18 cellular contexts compared by ENCODE assay signal in genomic region chr3:13057641-13058040, GRCh38. TPM values are rescaled to one million over a fixed set of nuclear protein-coding genes. Genes with fewer than 3 reads are reported as not detected.
DNase-seq lines count a peak whose midpoint lies in the region; ATAC-seq and TF ChIP-seq lines count a peak whose summit lies in the region.
"Had no signal": no experiment of that assay in that cellular context is flagged by ENCODE, and none has a peak within 500 bp of the region (broad histone marks: within the 10 kb centered on the region; RNA-seq: fewer than 3 reads in every experiment).

No MANE protein-coding gene starts in this region.

- peak; percentile 7 for DNase-seq in NCI-H2107 treated with DMSO at 0.1 percent for 48 hours (lab: John Stamatoyannopoulos, UW; ENCODE audit: unreplicated experiment)
- no peak for DNase-seq in NCI-H2107 (lab: John Stamatoyannopoulos, UW)
- DNase-seq in NCI-H146 treated with DMSO at 0.1 percent for 48 hours (lab: John Stamatoyannopoulos, UW; ENCODE audit: unreplicated experiment), result peak; percentile 28
- DNase-seq in stimulated activated effector memory CD8-positive, alpha-beta T cell treated with anti-CD3 and anti-CD28 coated beads, Interleukin-12 subunit alpha, Interleukin-12 subunit beta, amount 100 ng/mL, for 72 hours (ENCODE audit: low spot score in 2 of 2), result no peak
- DNase-seq in adrenal gland, result no peak
- no peak for DNase-seq in effector memory CD4-positive, alpha-beta T cell
- DNase-seq: activated B cell treated with CpG ODN at 0.5 μM for 24 hours; activated CD4-positive, alpha-beta memory T cell treated with anti-CD3 and anti-CD28 coated beads, Interleukin-2, amount 10 ng/mL, durations not matched to agents 7 days and 5 days; activated naive CD4-positive, alpha-beta T cell treated with anti-CD3 and anti-CD28 coated beads for 36 hours; activated T-cell treated with anti-CD3 and anti-CD28 coated beads, Interleukin-2, amount 50 U/mL, for 1 hour; KG1; NCI-H2029 treated with DMSO at 0.1 percent for 48 hours; uterus had no signal

- no peak overlapping the region for H3K4me3 ChIP-seq in adrenal gland
- no peak overlapping the region for H3K4me3 ChIP-seq in effector memory CD4-positive, alpha-beta T cell (ENCODE audit: insufficient read depth, low read depth, low read length, poor library complexity, severe bottlenecking)
- H3K4me3 ChIP-seq: ascending aorta, gastroesophageal sphincter, uterus had no signal

- TF ChIP-seq POLR2A in adrenal gland (IDR thresholded peaks at IDR 0.05), result no peak

- H3K27ac ChIP-seq in cingulate gyrus (ENCODE audit: low read depth, low read length) (peak overlapping the region; percentile 20), adrenal gland (no peak overlapping the region)
- H3K27ac ChIP-seq in effector memory CD4-positive, alpha-beta T cell (ENCODE audit: insufficient read depth, low read length, poor library complexity, severe bottlenecking), result no peak overlapping the region
- H3K27ac ChIP-seq: ascending aorta, gastroesophageal sphincter, uterus had no signal

- H3K4me3 Mint-ChIP-seq in stimulated activated effector memory CD8-positive, alpha-beta T cell treated with anti-CD3 and anti-CD28 coated beads, Interleukin-12 subunit alpha, Interleukin-12 subunit beta, amount 100 ng/mL, for 72 hours, result no peak overlapping the region
- H3K4me3 Mint-ChIP-seq: activated B cell treated with CpG ODN at 0.5 μM for 24 hours; activated CD4-positive, alpha-beta memory T cell treated with anti-CD3 and anti-CD28 coated beads, Interleukin-2, amount 10 ng/mL, durations not matched to agents 7 days and 5 days; activated naive CD4-positive, alpha-beta T cell treated with anti-CD3 and anti-CD28 coated beads for 36 hours; central memory CD8-positive, alpha-beta T cell had no signal

- H3K27me3 ChIP-seq in adrenal gland, result no peaks in the 10 kb centered on the region
- no peaks in the 10 kb centered on the region for H3K27me3 ChIP-seq in effector memory CD4-positive, alpha-beta T cell (replicated peaks; ENCODE audit: control insufficient read depth, insufficient read depth, low read length, poor library complexity, severe bottlenecking)
- H3K27me3 ChIP-seq: ascending aorta, gastroesophageal sphincter, uterus had no signal

- intact Hi-C loops in adrenal gland (cut with DNase I), result no loop called here

- H3K4me1 Mint-ChIP-seq in stimulated activated effector memory CD8-positive, alpha-beta T cell treated with anti-CD3 and anti-CD28 coated beads, Interleukin-12 subunit alpha, Interleukin-12 subunit beta, amount 100 ng/mL, for 72 hours, result peaks cover 21% of the 10 kb centered on the region
- H3K4me1 Mint-ChIP-seq: activated CD4-positive, alpha-beta memory T cell treated with anti-CD3 and anti-CD28 coated beads, Interleukin-2, amount 10 ng/mL, durations not matched to agents 7 days and 5 days; central memory CD8-positive, alpha-beta T cell had no signal

- H3K9me3 ChIP-seq in adrenal gland (replicated peaks in 1 of 3), result no peaks in the 10 kb centered on the region
- H3K9me3 ChIP-seq in effector memory CD4-positive, alpha-beta T cell (ENCODE audit: control insufficient read depth, low read length), result no peaks in the 10 kb centered on the region
- H3K9me3 ChIP-seq: ascending aorta, gastroesophageal sphincter, uterus had no signal

- no peaks in the 10 kb centered on the region for H3K9me3 Mint-ChIP-seq in stimulated activated effector memory CD8-positive, alpha-beta T cell treated with anti-CD3 and anti-CD28 coated beads, Interleukin-12 subunit alpha, Interleukin-12 subunit beta, amount 100 ng/mL, for 72 hours
- H3K9me3 Mint-ChIP-seq: activated B cell treated with CpG ODN at 0.5 μM for 24 hours; activated CD4-positive, alpha-beta memory T cell treated with anti-CD3 and anti-CD28 coated beads, Interleukin-2, amount 10 ng/mL, durations not matched to agents 7 days and 5 days; activated naive CD4-positive, alpha-beta T cell treated with anti-CD3 and anti-CD28 coated beads for 36 hours; central memory CD8-positive, alpha-beta T cell had no signal

- H3K4me1 ChIP-seq in adrenal gland (replicated peaks in 1 of 2), result no peaks in the 10 kb centered on the region
- no peaks in the 10 kb centered on the region for H3K4me1 ChIP-seq in effector memory CD4-positive, alpha-beta T cell (ENCODE audit: control insufficient read depth, insufficient read depth, low read length, poor library complexity, severe bottlenecking)
- H3K4me1 ChIP-seq: gastroesophageal sphincter, uterus had no signal

- H3K36me3 Mint-ChIP-seq in stimulated activated effector memory CD8-positive, alpha-beta T cell treated with anti-CD3 and anti-CD28 coated beads, Interleukin-12 subunit alpha, Interleukin-12 subunit beta, amount 100 ng/mL, for 72 hours, result peaks cover 12% of the 10 kb centered on the region

- TF ChIP-seq CTCF in adrenal gland (IDR thresholded peaks at IDR 0.05), result no peak

- no peak for ATAC-seq in stimulated activated effector memory CD8-positive, alpha-beta T cell treated with anti-CD3 and anti-CD28 coated beads, Interleukin-12 subunit alpha, Interleukin-12 subunit beta, amount 100 ng/mL, for 72 hours
- ATAC-seq in GM19455 (IDR thresholded peaks at IDR 0.05; ENCODE audit: unreplicated experiment), result no peak
- ATAC-seq: gastroesophageal sphincter had no signal

- H3K27ac Mint-ChIP-seq in stimulated activated effector memory CD8-positive, alpha-beta T cell treated with anti-CD3 and anti-CD28 coated beads, Interleukin-12 subunit alpha, Interleukin-12 subunit beta, amount 100 ng/mL, for 72 hours, result peak overlapping the region; percentile 67
- H3K27ac Mint-ChIP-seq: activated B cell treated with CpG ODN at 0.5 μM for 24 hours; activated CD4-positive, alpha-beta memory T cell treated with anti-CD3 and anti-CD28 coated beads, Interleukin-2, amount 10 ng/mL, durations not matched to agents 7 days and 5 days; activated naive CD4-positive, alpha-beta T cell treated with anti-CD3 and anti-CD28 coated beads for 36 hours had no signal

- WGBS in adrenal gland, 4 donors, result 94 to 100% methylated on average over 1 of the region's 1 CpG; no CpG with 5 or more reads in 2 of the 4 donors

- H3K36me3 ChIP-seq in adrenal gland (replicated peaks in 1 of 2), result no peaks in the 10 kb centered on the region
- no peaks in the 10 kb centered on the region for H3K36me3 ChIP-seq in effector memory CD4-positive, alpha-beta T cell (ENCODE audit: control insufficient read depth, insufficient read depth, low read length)
- H3K36me3 ChIP-seq: ascending aorta, gastroesophageal sphincter, uterus had no signal

RNA-seq across cellular contexts. Expression of gene IQSEC1, which starts 15.6 kb away (rescaled TPM):
- total RNA-seq in adrenal gland, result 100 to 1,000 TPM in 4 of 8 donors, 10 to 100 TPM in 4; 72.5 to 133 (median 107) TPM
- 10 to 100 TPM; 24.4 to 51.6 (median 35.4) TPM for polyA plus RNA-seq in adrenal gland

Comparison
In these comparisons a context has a peak if more than half of its experiments do, and no peak if none do; other contexts are left out.
1. DNase-seq: peak in NCI-H2107 treated with DMSO at 0.1 percent for 48 hours (single experiment) and NCI-H146 treated with DMSO at 0.1 percent for 48 hours (single experiment); none in NCI-H2107 (single experiment), stimulated activated effector memory CD8-positive, alpha-beta T cell treated with anti-CD3 and anti-CD28 coated beads, Interleukin-12 subunit alpha, Interleukin-12 subunit beta, amount 100 ng/mL, for 72 hours (0 of 2), adrenal gland (0 of 7) and effector memory CD4-positive, alpha-beta T cell (0 of 3).